ENCODE assay signal across 25 cellular contexts in genomic region chr18:14122099-14122498, GRCh38.
"Had no signal": no experiment of that assay in that cellular context is flagged by ENCODE, and none has a peak within 500 bp of the region (broad histone marks: within the 10 kb centered on the region; RNA-seq: fewer than 3 reads in every experiment).

No MANE protein-coding gene starts in this region.

- FAIRE-seq: keratinocyte had no signal

- H3K4me3 ChIP-seq: coronary artery, dorsolateral prefrontal cortex, esophagus squamous epithelium, gastrocnemius medialis, heart right ventricle, left lung, lower lobe of right lung, mucosa of descending colon had no signal

- H3K27me3 ChIP-seq: dorsolateral prefrontal cortex, esophagus squamous epithelium, gastrocnemius medialis, heart right ventricle, left lung had no signal

- H3K4me1 ChIP-seq: esophagus squamous epithelium, gastrocnemius medialis, heart right ventricle, left lung, lower lobe of right lung had no signal

- H3K36me3 ChIP-seq: gastrocnemius medialis, heart right ventricle, left lung, lower lobe of right lung had no signal

- H3K27ac ChIP-seq: coronary artery, dorsolateral prefrontal cortex, epithelial cell of prostate, esophagus squamous epithelium, gastrocnemius medialis, heart right ventricle, left lung, lower lobe of right lung had no signal

- DNase-seq: dermis blood vessel endothelial cell; dorsolateral prefrontal cortex; effector CD4-positive, alpha-beta T cell; effector memory CD4-positive, alpha-beta T cell; erythroblast; esophagus squamous epithelium; foreskin fibroblast; foreskin melanocyte; gastrocnemius medialis; glutamatergic neuron; head of caudate nucleus; heart right ventricle; hippocampal formation; left cardiac atrium; left lung; left ventricle myocardium superior; lower lobe of right lung; mesenchymal stem cell; mucosa of descending colon; naive B cell; naive thymus-derived CD8-positive, alpha-beta T cell had no signal

- ATAC-seq: esophagus mucosa; gastrocnemius medialis; heart right ventricle; left cardiac atrium; left lung; left ventricle myocardium superior; lower lobe of right lung; mucosa of descending colon; naive thymus-derived CD8-positive, alpha-beta T cell had no signal

- H3K9me3 ChIP-seq: esophagus squamous epithelium, gastrocnemius medialis, left lung, lower lobe of right lung, mucosa of descending colon had no signal
